Comparison of ENCODE assay signal across 18 cellular contexts in genomic region chr10:98795467-98795866, GRCh38.
"Had no signal": no experiment of that assay in that cellular context is flagged by ENCODE, and none has a peak within 500 bp of the region (broad histone marks: within the 10 kb centered on the region; RNA-seq: fewer than 3 reads in every experiment).

No MANE protein-coding gene starts in this region.

- H3K4me1 ChIP-seq: colonic mucosa, esophagus squamous epithelium, left ventricle myocardium inferior, lower lobe of right lung, right atrium auricular region, sigmoid colon, upper lobe of left lung, vagina had no signal

- H3K36me3 ChIP-seq: colonic mucosa, esophagus squamous epithelium, gastroesophageal sphincter, left ventricle myocardium inferior, lower lobe of right lung, right atrium auricular region, sigmoid colon, upper lobe of left lung, vagina had no signal

- ATAC-seq: gastroesophageal sphincter; lower lobe of right lung; naive thymus-derived CD8-positive, alpha-beta T cell had no signal

- H3K4me3 ChIP-seq: colonic mucosa, esophagus squamous epithelium, gastroesophageal sphincter, left ventricle myocardium inferior, lower lobe of right lung, right atrium auricular region, sigmoid colon, skin epidermis, upper lobe of left lung, vagina had no signal

- H3K27me3 ChIP-seq: colonic mucosa, esophagus squamous epithelium, gastroesophageal sphincter, right atrium auricular region, sigmoid colon, upper lobe of left lung, vagina had no signal

- H3K9me3 ChIP-seq: colonic mucosa, esophagus squamous epithelium, gastroesophageal sphincter, lower lobe of right lung, right atrium auricular region, sigmoid colon, upper lobe of left lung, vagina had no signal

- H3K27ac ChIP-seq: colonic mucosa, esophagus squamous epithelium, gastroesophageal sphincter, left ventricle myocardium inferior, lower lobe of right lung, right atrium auricular region, sigmoid colon, skin epidermis, upper lobe of left lung, vagina had no signal

- DNase-seq: colonic mucosa; dermis blood vessel endothelial cell; esophagus squamous epithelium; foreskin fibroblast; glutamatergic neuron; immature natural killer cell; left ventricle myocardium inferior; lower lobe of right lung; naive thymus-derived CD8-positive, alpha-beta T cell; sigmoid colon; stimulated activated CD4-positive, alpha-beta T cell treated with anti-CD3 and anti-CD28 coated beads, Interleukin-12 subunit alpha, Interleukin-12 subunit beta, amount 100 ng/mL, for 4 hours; stimulated activated naive CD4-positive, alpha-beta T cell; upper lobe of left lung had no signal

- FAIRE-seq: keratinocyte had no signal
